ENCODE assay signal across 8 cellular contexts in genomic region chr4:139560396-139561084, GRCh38. TPM values are rescaled to one million over a fixed set of nuclear protein-coding genes. Genes with fewer than 3 reads are reported as not detected.
DNase-seq lines count a peak whose midpoint lies in the region; ATAC-seq and TF ChIP-seq lines count a peak whose summit lies in the region.

No MANE protein-coding gene starts in this region.

- H3K4me1 ChIP-seq in DOHH2 (ENCODE audit: control insufficient read depth, low read length) = peaks cover 54% of the 10 kb centered on the region
- H3K4me1 ChIP-seq in Karpas-422 (ENCODE audit: low read length) = peaks cover 46% of the 10 kb centered on the region

- H4K20me1 ChIP-seq in DOHH2 (ENCODE audit: control insufficient read depth, insufficient read depth, low read depth, low read length) = no peaks in the 10 kb centered on the region
- no peaks in the 10 kb centered on the region for H4K20me1 ChIP-seq in Karpas-422 (ENCODE audit: insufficient read depth, low read depth, low read length)

- no peaks in the 10 kb centered on the region for H3K27me3 Mint-ChIP-seq in activated T-helper 17 cell treated with anti-CD3 and anti-CD28 coated beads, Interleukin-2, amount 50 U/mL, for 72 hours
- peaks cover 17 to 19% of the 10 kb centered on the region in 2 donors for H3K27me3 Mint-ChIP-seq in natural killer cell (ENCODE audit: low read depth in 2 of 2)

- intact Hi-C loops in natural killer cell (cut with micrococcal nuclease) = no loop called here

- H3K9me2 ChIP-seq in DOHH2 (replicated peaks; ENCODE audit: control insufficient read depth, low read length) (no peaks in the 10 kb centered on the region), Karpas-422 (replicated peaks; ENCODE audit: insufficient read depth, low read length) (no peaks in the 10 kb centered on the region)

- H3K27ac ChIP-seq in DOHH2 (ENCODE audit: low read depth, low read length) (peak overlapping the region; percentile 91), Karpas-422 (ENCODE audit: low read length) (peak overlapping the region; percentile 89)

- peak overlapping the region; percentile 89 for H3K27ac Mint-ChIP-seq in activated T-helper 17 cell treated with anti-CD3 and anti-CD28 coated beads, Interleukin-2, amount 50 U/mL, for 72 hours
- peak overlapping the region; percentile 12 to 72 for H3K27ac Mint-ChIP-seq in natural killer cell

- H2AFZ ChIP-seq in Karpas-422 (ENCODE audit: low read length) = peak overlapping the region; percentile 29; the same call in 1 of the 2 replicates

- H3K36me3 ChIP-seq in DOHH2 (ENCODE audit: control insufficient read depth, low read length) = peaks cover 5% of the 10 kb centered on the region; the same call in 1 of the 2 replicates
- H3K36me3 ChIP-seq in Karpas-422 (ENCODE audit: insufficient read depth, low read length) = no peaks in the 10 kb centered on the region

- peak overlapping the region; percentile 89 for H3K4me3 Mint-ChIP-seq in activated T-helper 17 cell treated with anti-CD3 and anti-CD28 coated beads, Interleukin-2, amount 50 U/mL, for 72 hours
- H3K4me3 Mint-ChIP-seq in natural killer cell = peak overlapping the region; percentile 10

- H3K4me1 Mint-ChIP-seq in activated T-helper 17 cell treated with anti-CD3 and anti-CD28 coated beads, Interleukin-2, amount 50 U/mL, for 72 hours = peaks cover 43% of the 10 kb centered on the region
- peaks cover 20 to 31% of the 10 kb centered on the region in 2 donors for H3K4me1 Mint-ChIP-seq in natural killer cell

- in situ Hi-C loops in ACHN (cut with HindIII; ENCODE audit: low pct_ligation_motif_present, low pct_unique_long_range_greater_than_20kb, low sequenced_read_pairs) = no loop called here

- DNase-seq in Karpas-422 = peak; percentile 92
- no peak for DNase-seq in natural killer cell
- no peak for DNase-seq in NK-92 (lab: John Stamatoyannopoulos, UW; ENCODE audit: unreplicated experiment)
- DNase-seq in ACHN = no peak
- DNase-seq in dedifferentiated amniotic fluid mesenchymal stem cell (ENCODE audit: extremely low spot score) = no peak
- DNase-seq in NCI-H345 treated with DMSO at 0.1 percent for 48 hours (lab: John Stamatoyannopoulos, UW; ENCODE audit: unreplicated experiment) = no peak

- H3F3A ChIP-seq in DOHH2 (ENCODE audit: control insufficient read depth, insufficient read depth) = peaks cover 32% of the 10 kb centered on the region

- H3K9ac ChIP-seq in Karpas-422 (ENCODE audit: low read length) = peak overlapping the region; percentile 64

- TF ChIP-seq CTCF in DOHH2 (IDR thresholded peaks at IDR 0.05; ENCODE audit: low read depth, low read length, poor library complexity, severe bottlenecking) (no peak), natural killer cell (IDR thresholded peaks at IDR 0.05) (no peak)

- H3K9me3 ChIP-seq in DOHH2 (ENCODE audit: control insufficient read depth, insufficient read depth, low read length) (no peaks in the 10 kb centered on the region), Karpas-422 (ENCODE audit: low read length) (no peaks in the 10 kb centered on the region)

- no peaks in the 10 kb centered on the region for H3K9me3 Mint-ChIP-seq in activated T-helper 17 cell treated with anti-CD3 and anti-CD28 coated beads, Interleukin-2, amount 50 U/mL, for 72 hours
- no peaks in the 10 kb centered on the region for H3K9me3 Mint-ChIP-seq in natural killer cell

- H3K79me2 ChIP-seq in DOHH2 (ENCODE audit: control insufficient read depth, low read length) (peaks cover 7% of the 10 kb centered on the region), Karpas-422 (ENCODE audit: low read length) (peaks cover 4% of the 10 kb centered on the region)

- H3K4me3 ChIP-seq in DOHH2 (ENCODE audit: low read length) = peak overlapping the region; percentile 77
- peak overlapping the region; percentile 59 for H3K4me3 ChIP-seq in Karpas-422 (ENCODE audit: low read length)

- H3K27me3 ChIP-seq in DOHH2 (ENCODE audit: control insufficient read depth, low read length) = no peaks in the 10 kb centered on the region
- H3K27me3 ChIP-seq in Karpas-422 (ENCODE audit: low read length) = no peaks in the 10 kb centered on the region

- H3K36me3 Mint-ChIP-seq in activated T-helper 17 cell treated with anti-CD3 and anti-CD28 coated beads, Interleukin-2, amount 50 U/mL, for 72 hours (ENCODE audit: low read depth) = peaks cover 7% of the 10 kb centered on the region
- no peaks in the 10 kb centered on the region for H3K36me3 Mint-ChIP-seq in natural killer cell

- peak overlapping the region; percentile 99 for H3K4me2 ChIP-seq in DOHH2 (ENCODE audit: low read length)
- H3K4me2 ChIP-seq in Karpas-422 (ENCODE audit: low read depth, low read length, poor library complexity, severe bottlenecking) = peak overlapping the region; percentile 76

- no peak for ATAC-seq in activated T-helper 17 cell treated with anti-CD3 and anti-CD28 coated beads, Interleukin-2, amount 50 U/mL, for 72 hours (replicated peaks)
- peak; percentile 36 to 60 (median 60) for ATAC-seq in natural killer cell

RNA-seq across cellular contexts. Expression of gene SETD7, which starts 4.5 kb away (rescaled TPM):
- total RNA-seq in Karpas-422 (2014; rRNA removed; shearing (Covaris generic); ENCODE audit: low replicate concordance) = 43.5 and 59.4 TPM in 2 replicates
- total RNA-seq in activated T-helper 17 cell treated with anti-CD3 and anti-CD28 coated beads, Interleukin-2, amount 50 U/mL, for 72 hours = 10 to 100 TPM; 18.0 to 22.7 TPM
- 1 to 10 TPM; 2.6 to 4.1 (median 3.3) TPM for total RNA-seq in natural killer cell
